28 cellular contexts compared by ENCODE assay signal in genomic region chr17:45577571-45578279, GRCh38.
DNase-seq lines count a peak whose midpoint lies in the region; ATAC-seq and TF ChIP-seq lines count a peak whose summit lies in the region.
"Had no signal": no experiment of that assay in that cellular context is flagged by ENCODE, and none has a peak within 500 bp of the region (broad histone marks: within the 10 kb centered on the region; RNA-seq: fewer than 3 reads in every experiment).

No MANE protein-coding gene starts in this region.

- peaks cover 0 to 20% (median 0%) of the 10 kb centered on the region in 3 donors for H3K36me3 ChIP-seq in esophagus squamous epithelium
- H3K36me3 ChIP-seq in vagina = no peaks in the 10 kb centered on the region
- H3K36me3 ChIP-seq: suprapubic skin, upper lobe of right lung had no signal

- 68 to 78% methylated on average over 6 of the region's 6 CpGs for WGBS in esophagus squamous epithelium, 2 donors

- H3K4me1 Mint-ChIP-seq in activated CD4-positive, alpha-beta T cell treated with anti-CD3 and anti-CD28 coated beads, Interleukin-2, amount 10 ng/mL, durations not matched to agents 24 days and 14 days = peaks cover 59% of the 10 kb centered on the region
- peaks cover 37% of the 10 kb centered on the region for H3K4me1 Mint-ChIP-seq in osteocyte (ENCODE audit: unreplicated experiment)

- H3K27me3 Mint-ChIP-seq in activated CD4-positive, alpha-beta T cell treated with anti-CD3 and anti-CD28 coated beads, Interleukin-2, amount 10 ng/mL, durations not matched to agents 24 days and 14 days = no peaks in the 10 kb centered on the region
- no peaks in the 10 kb centered on the region for H3K27me3 Mint-ChIP-seq in osteocyte (ENCODE audit: unreplicated experiment)
- H3K27me3 Mint-ChIP-seq: activated CD4-positive, alpha-beta T cell treated with anti-CD3 and anti-CD28 coated beads, Interleukin-2, amount 10 ng/mL, durations not matched to agents 7 days and 5 days; CD4-positive, alpha-beta memory T cell; stimulated activated memory B cell treated with anti-CD40 and anti-IgM and Interleukin-4, amounts not matched to agents 10 μg/mL and 1 μg/mL and 100 μg/mL, for 72 hours had no signal

- peak overlapping the region in 3 of 4 donors; percentile 74 to 83 (median 77) for H3K27ac ChIP-seq in esophagus squamous epithelium
- peak overlapping the region; percentile 50 for H3K27ac ChIP-seq in vagina
- H3K27ac ChIP-seq: hepatocyte, parathyroid adenoma, upper lobe of right lung, VCaP had no signal

- no peaks in the 10 kb centered on the region for H3K9me3 ChIP-seq in esophagus squamous epithelium
- H3K9me3 ChIP-seq in vagina = no peaks in the 10 kb centered on the region
- H3K9me3 ChIP-seq: MG63, suprapubic skin, upper lobe of right lung had no signal

- TF ChIP-seq CTCF in esophagus squamous epithelium (IDR thresholded peaks at IDR 0.05) = no peak
- no peak for TF ChIP-seq CTCF in vagina (IDR thresholded peaks at IDR 0.05)
- no peak for TF ChIP-seq CTCF in osteocyte (IDR thresholded peaks at IDR 0.05)

- H3K4me3 ChIP-seq in esophagus squamous epithelium = no peak overlapping the region
- H3K4me3 ChIP-seq in vagina = no peak overlapping the region
- H3K4me3 ChIP-seq: hepatocyte, MG63, skin epidermis, suprapubic skin, upper lobe of right lung had no signal

- peak; percentile 54 for DNase-seq in activated CD4-positive, alpha-beta T cell treated with anti-CD3 and anti-CD28 coated beads, Interleukin-2, amount 10 ng/mL, durations not matched to agents 24 days and 14 days
- no peak for DNase-seq in activated CD4-positive, alpha-beta T cell treated with anti-CD3 and anti-CD28 coated beads for 48 hours
- DNase-seq in SK-N-DZ (ENCODE audit: low spot score) = peak; percentile 19
- no peak for DNase-seq in esophagus squamous epithelium (lab: John Stamatoyannopoulos, UW)
- no peak for DNase-seq in vagina (ENCODE audit: extremely low spot score in 2 of 2)
- no peak for DNase-seq in DMS 273 treated with DMSO at 0.1 percent for 48 hours (lab: John Stamatoyannopoulos, UW)
- DNase-seq in osteocyte (ENCODE audit: extremely low spot score, unreplicated experiment) = no peak
- DNase-seq: activated CD4-positive, alpha-beta T cell treated with anti-CD3 and anti-CD28 coated beads, Interleukin-2, amount 10 ng/mL, durations not matched to agents 7 days and 5 days; activated effector memory CD4-positive, alpha-beta T cell treated with Interleukin-2 at 50 U/mL for 16 hours; amygdala; CD4-positive, alpha-beta memory T cell; left colon; MG63; NCI-H1105 treated with DMSO at 0.1 percent for 48 hours; NCI-H187 treated with DMSO at 0.1 percent for 48 hours; NCI-H526; nephron progenitor cell; NK-92 treated with Interleukin-12 subunit alpha and Interleukin-12 subunit beta, amount 100 ng/mL, for 24 hours; retina; upper lobe of right lung had no signal

- no peak overlapping the region for H3K27ac Mint-ChIP-seq in activated CD4-positive, alpha-beta T cell treated with anti-CD3 and anti-CD28 coated beads, Interleukin-2, amount 10 ng/mL, durations not matched to agents 24 days and 14 days
- H3K27ac Mint-ChIP-seq in osteocyte (ENCODE audit: unreplicated experiment) = no peak overlapping the region
- H3K27ac Mint-ChIP-seq: activated CD4-positive, alpha-beta T cell treated with anti-CD3 and anti-CD28 coated beads, Interleukin-2, amount 10 ng/mL, durations not matched to agents 7 days and 5 days; activated naive CD4-positive, alpha-beta T cell treated with anti-CD3 and anti-CD28 coated beads, Interleukin-2, amount 50 U/mL, for 72 hours; nephron progenitor cell; stimulated activated memory B cell treated with anti-CD40 and anti-IgM and Interleukin-4, amounts not matched to agents 10 μg/mL and 1 μg/mL and 100 μg/mL, for 72 hours had no signal

- ATAC-seq in HG02763 (IDR thresholded peaks at IDR 0.05; ENCODE audit: unreplicated experiment) = no peak
- ATAC-seq: activated naive CD4-positive, alpha-beta T cell treated with anti-CD3 and anti-CD28 coated beads, Interleukin-2, amount 50 U/mL, for 72 hours; stimulated activated memory B cell treated with anti-CD40 and anti-IgM and Interleukin-4, amounts not matched to agents 10 μg/mL and 1 μg/mL and 100 μg/mL, for 72 hours; upper lobe of right lung had no signal

- H3K9me3 Mint-ChIP-seq in activated CD4-positive, alpha-beta T cell treated with anti-CD3 and anti-CD28 coated beads, Interleukin-2, amount 10 ng/mL, durations not matched to agents 24 days and 14 days = no peaks in the 10 kb centered on the region
- no peaks in the 10 kb centered on the region for H3K9me3 Mint-ChIP-seq in osteocyte (ENCODE audit: unreplicated experiment)
- H3K9me3 Mint-ChIP-seq: activated CD4-positive, alpha-beta T cell treated with anti-CD3 and anti-CD28 coated beads, Interleukin-2, amount 10 ng/mL, durations not matched to agents 7 days and 5 days; activated naive CD4-positive, alpha-beta T cell treated with anti-CD3 and anti-CD28 coated beads, Interleukin-2, amount 50 U/mL, for 72 hours; CD4-positive, alpha-beta memory T cell; nephron progenitor cell; stimulated activated memory B cell treated with anti-CD40 and anti-IgM and Interleukin-4, amounts not matched to agents 10 μg/mL and 1 μg/mL and 100 μg/mL, for 72 hours had no signal

- intact Hi-C loops in activated CD4-positive, alpha-beta T cell treated with anti-CD3 and anti-CD28 coated beads, Interleukin-2, amount 10 ng/mL, durations not matched to agents 24 days and 14 days (cut with micrococcal nuclease) = no loop called here
- intact Hi-C loops in esophagus squamous epithelium (cut with DNase I) = no loop called here
- intact Hi-C loops in vagina (cut with DNase I) = no loop called here

- no peaks in the 10 kb centered on the region for H3K27me3 ChIP-seq in esophagus squamous epithelium
- no peaks in the 10 kb centered on the region for H3K27me3 ChIP-seq in vagina
- H3K27me3 ChIP-seq: hepatocyte, MG63, suprapubic skin, upper lobe of right lung had no signal

- TF ChIP-seq POLR2A in esophagus squamous epithelium (IDR thresholded peaks at IDR 0.05) (no peak), vagina (IDR thresholded peaks at IDR 0.05) (no peak)

- peaks cover 47% of the 10 kb centered on the region for H3K36me3 Mint-ChIP-seq in activated CD4-positive, alpha-beta T cell treated with anti-CD3 and anti-CD28 coated beads, Interleukin-2, amount 10 ng/mL, durations not matched to agents 24 days and 14 days (ENCODE audit: low read depth)
- H3K36me3 Mint-ChIP-seq in osteocyte (ENCODE audit: unreplicated experiment) = peaks cover 13% of the 10 kb centered on the region

- H3K4me1 ChIP-seq in esophagus squamous epithelium (peaks cover 21 to 90% (median 43%) of the 10 kb centered on the region in 3 donors), vagina (peaks cover 63% of the 10 kb centered on the region)
- H3K4me1 ChIP-seq: parathyroid adenoma, upper lobe of right lung had no signal

- no peak overlapping the region for H3K4me3 Mint-ChIP-seq in activated CD4-positive, alpha-beta T cell treated with anti-CD3 and anti-CD28 coated beads, Interleukin-2, amount 10 ng/mL, durations not matched to agents 24 days and 14 days
- H3K4me3 Mint-ChIP-seq in osteocyte (ENCODE audit: unreplicated experiment) = no peak overlapping the region
- H3K4me3 Mint-ChIP-seq: activated CD4-positive, alpha-beta T cell treated with anti-CD3 and anti-CD28 coated beads, Interleukin-2, amount 10 ng/mL, durations not matched to agents 7 days and 5 days; CD4-positive, alpha-beta memory T cell; nephron progenitor cell; stimulated activated memory B cell treated with anti-CD40 and anti-IgM and Interleukin-4, amounts not matched to agents 10 μg/mL and 1 μg/mL and 100 μg/mL, for 72 hours had no signal

Comparison
In these comparisons a context has a peak if more than half of its experiments do, and no peak if none do; other contexts are left out.
1. DNase-seq: peak in activated CD4-positive, alpha-beta T cell treated with anti-CD3 and anti-CD28 coated beads, Interleukin-2, amount 10 ng/mL, durations not matched to agents 24 days and 14 days (single experiment) and SK-N-DZ (single experiment); none in activated CD4-positive, alpha-beta T cell treated with anti-CD3 and anti-CD28 coated beads for 48 hours (single experiment), esophagus squamous epithelium (single experiment), vagina (0 of 2), DMS 273 treated with DMSO at 0.1 percent for 48 hours (single experiment) and osteocyte (single experiment).